Comparison of ENCODE assay signal across 10 cellular contexts in genomic region chr3:117998071-117998470, GRCh38.
DNase-seq lines count a peak whose midpoint lies in the region; ATAC-seq, FAIRE-seq and TF ChIP-seq lines count a peak whose summit lies in the region.
"Had no signal": no experiment of that assay in that cellular context is flagged by ENCODE, and none has a peak within 500 bp of the region (broad histone marks: within the 10 kb centered on the region; RNA-seq: fewer than 3 reads in every experiment).

No MANE protein-coding gene starts in this region.

- no peak for TF ChIP-seq EP300 in A549 (IDR thresholded peaks at IDR 0.05)

- TF ChIP-seq POLR2A in A549 (IDR thresholded peaks at IDR 0.05; ENCODE audit: low read length), result no peak

- no peak for FAIRE-seq in A549 (lab: Jason Lieb, UNC)

- H3K9me3 ChIP-seq in A549, result no peaks in the 10 kb centered on the region
- H3K9me3 ChIP-seq: heart left ventricle, tibial artery had no signal

- ATAC-seq in A549, result peak; percentile 37 to 53; a peak in 3 of 6 replicates

- CTCF ChIA-PET in A549 (lab: Yijun Ruan, JAX), result interaction anchor here (0.5 to 2.1 kb wide), 35 partner anchors 10 to 979 kb away, joined by 3 to 21 read pairs (median 4); no protein-coding TSS in a partner anchor

- no peak for TF ChIP-seq RAD21 in A549 (conservative IDR thresholded peaks at IDR 0.05 in 1 of 2, IDR thresholded peaks at IDR 0.05 in 1 of 2)

- 20% methylated on average over 4 of the region's 4 CpGs for WGBS in A549 (ENCODE audit: missing lambda C conversion rate)

- TF ChIP-seq CTCF in A549 (IDR thresholded peaks at IDR 0.05), result no peak
- TF ChIP-seq CTCF in epithelial cell of esophagus (IDR thresholded peaks at IDR 0.05; ENCODE audit: insufficient read depth, low read depth, low read length, missing control alignments), result no peak

- POLR2A ChIA-PET in A549 (lab: Yijun Ruan, JAX), result no interaction called here

- no peak for DNase-seq in A549 (ENCODE audit: low read depth in 1 of 2, low spot score in 1 of 2)
- DNase-seq in EH (ENCODE audit: low read depth), result peak; percentile 4
- peak; percentile 15 for DNase-seq in M059J (ENCODE audit: low read depth)
- peak; percentile 47 for DNase-seq in epithelial cell of esophagus (ENCODE audit: low read depth)
- DNase-seq in amygdala (lab: John Stamatoyannopoulos, UW), result no peak
- DNase-seq in SW480 (ENCODE audit: low spot score), result no peak
- no peak for DNase-seq in T1000 (lab: John Stamatoyannopoulos, UW)
- DNase-seq in NCI-H748 (lab: John Stamatoyannopoulos, UW; ENCODE audit: unreplicated experiment), result no peak

- no peak overlapping the region for H3K27ac ChIP-seq in A549
- H3K27ac ChIP-seq: heart left ventricle, tibial artery had no signal

- no peak overlapping the region for H3K4me3 ChIP-seq in A549
- no peak overlapping the region for H3K4me3 ChIP-seq in epithelial cell of esophagus (ENCODE audit: low read length)

- no peak overlapping the region; the same call in 2 of the 3 replicates for H3K4me2 ChIP-seq in A549

- H3K4me1 ChIP-seq in A549, result peaks cover 8% of the 10 kb centered on the region; the same call in 2 of the 3 replicates

TF ChIP-seq in A549, 52 proteins besides CTCF, POLR2A, EP300 and RAD21:
- TF ChIP-seq FOSL2 (IDR thresholded peaks at IDR 0.05), result no peak
- no peak for TF ChIP-seq FOSL2 (CRISPR knock-in tag; IDR thresholded peaks at IDR 0.05)
- no peak for TF ChIP-seq CBX2 (IDR thresholded peaks at IDR 0.05; ENCODE audit: borderline replicate concordance, low read depth)
- TF ChIP-seq HOXA7 (CRISPR knock-in tag; IDR thresholded peaks at IDR 0.05), result no peak
- TF ChIP-seq HES2 (IDR thresholded peaks at IDR 0.05), result no peak
- no peak for TF ChIP-seq HEYL (CRISPR knock-in tag; IDR thresholded peaks at IDR 0.05)
- TF ChIP-seq NFE2L2 (conservative IDR thresholded peaks at IDR 0.05; ENCODE audit: low read length), result no peak
- no peak for TF ChIP-seq SREBF2 (IDR thresholded peaks at IDR 0.05)
- no peak for TF ChIP-seq CHD4 (IDR thresholded peaks at IDR 0.05; ENCODE audit: borderline replicate concordance)

Comparison
In these comparisons a context has a peak if more than half of its experiments do, and no peak if none do; other contexts are left out.
1. DNase-seq: peak in EH (single experiment), M059J (single experiment) and epithelial cell of esophagus (single experiment); none in A549 (0 of 2), amygdala (0 of 56), SW480 (single experiment), T1000 (single experiment) and NCI-H748 (single experiment).